Comparison of ENCODE assay signal across 13 cellular contexts in genomic region chr2:86338778-86339295, GRCh38.
"Had no signal": no experiment of that assay in that cellular context is flagged by ENCODE, and none has a peak within 500 bp of the region (broad histone marks: within the 10 kb centered on the region; RNA-seq: fewer than 3 reads in every experiment).

No MANE protein-coding gene starts in this region.

- H3K79me2 ChIP-seq: parathyroid adenoma had no signal

- H3K4me3 ChIP-seq: tibial nerve had no signal

- H3K27ac ChIP-seq: brain microvascular endothelial cell, tibial nerve had no signal

- DNase-seq: activated CD4-positive, alpha-beta T cell treated with anti-CD3 and anti-CD28 coated beads, Interleukin-2, amount 10 ng/mL, durations not matched to agents 7 days and 5 days; activated effector memory CD4-positive, alpha-beta T cell treated with anti-CD3 and anti-CD28 coated beads, Interleukin-2, amount 50 U/mL, for 16 hours; activated T-cell treated with anti-CD3 and anti-CD28 coated beads, Interleukin-2, amount 50 U/mL, for 1 hour; brain microvascular endothelial cell; effector CD8-positive, alpha-beta T cell; kidney glomerular epithelial cell; mesenchymal stem cell; stimulated activated CD4-positive, alpha-beta T cell treated with anti-CD3 and anti-CD28 coated beads, Interleukin-2, amount 100 ng/mL, for 48 hours; stimulated activated naive B cell treated with anti-CD40 and anti-IgM and Interleukin-4, amounts not matched to agents 10 μg/mL and 1 μg/mL and 100 μg/mL, for 72 hours; T-helper 17 cell had no signal

- H3K27ac Mint-ChIP-seq: activated CD4-positive, alpha-beta T cell treated with anti-CD3 and anti-CD28 coated beads, Interleukin-2, amount 10 ng/mL, durations not matched to agents 7 days and 5 days; activated naive CD4-positive, alpha-beta T cell treated with anti-CD3 and anti-CD28 coated beads, Interleukin-2, amount 50 U/mL, for 24 hours; stimulated activated naive B cell treated with anti-CD40 and anti-IgM and Interleukin-4, amounts not matched to agents 10 μg/mL and 1 μg/mL and 100 μg/mL, for 72 hours; T-helper 17 cell had no signal

- ATAC-seq: stimulated activated naive B cell treated with anti-CD40 and anti-IgM and Interleukin-4, amounts not matched to agents 10 μg/mL and 1 μg/mL and 100 μg/mL, for 72 hours; T-helper 17 cell had no signal

- H3K36me3 ChIP-seq: brain microvascular endothelial cell, tibial nerve had no signal

- H3K9ac ChIP-seq: parathyroid adenoma had no signal
